17 cellular contexts compared by ENCODE assay signal in the genomic region with DNA sequence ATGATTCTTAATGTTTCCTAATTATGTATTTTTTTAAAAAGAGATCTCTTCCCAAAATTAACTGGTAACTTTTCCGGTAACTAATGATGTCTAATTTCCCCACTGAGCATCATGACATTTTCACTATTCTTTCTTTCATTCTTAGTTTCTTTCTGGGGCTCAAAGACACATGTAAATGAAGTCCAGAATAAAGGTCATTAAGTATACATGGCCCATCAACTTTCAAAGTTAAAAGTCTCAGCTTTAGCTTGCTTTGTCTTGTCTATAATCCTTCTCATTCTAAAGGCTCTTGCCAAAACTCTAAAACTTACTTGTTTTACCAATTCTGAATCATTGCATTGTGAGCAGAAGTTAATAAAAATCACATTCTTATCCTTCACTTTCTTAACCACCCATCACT. TPM values are rescaled to one million over a fixed set of nuclear protein-coding genes. Genes with fewer than 3 reads are reported as not detected.
A peak's percentile ranks its signal among the peaks of the same experiment; 100 is the strongest.
DNase-seq lines count a peak whose midpoint lies in the region; ATAC-seq and TF ChIP-seq lines count a peak whose summit lies in the region.
"Had no signal": no experiment of that assay in that cellular context is flagged by ENCODE, and none has a peak within 500 bp of the region (broad histone marks: within the 10 kb centered on the region; RNA-seq: fewer than 3 reads in every experiment).

No MANE protein-coding gene starts in this region.

- no peaks in the 10 kb centered on the region for H3K9me3 Mint-ChIP-seq in T-helper 2 cell treated with Interferon-gamma antibody and Interleukin-4, amounts not matched to agents 5 μg/mL and 100 μg/mL, for 36 hours
- H3K9me3 Mint-ChIP-seq in activated T-helper 2 cell treated with anti-CD3 and anti-CD28 coated beads, Interferon-gamma antibody, Interleukin-2, Interleukin-4, amounts not matched to agents 10 μg/mL and 5 μg/mL and 100 μg/mL, durations not matched to agents 14 hours and 24 hours and 36 hours: peaks cover 5% of the 10 kb centered on the region
- peaks cover 0 to 3% (median 0%) of the 10 kb centered on the region in 9 donors for H3K9me3 Mint-ChIP-seq in naive thymus-derived CD8-positive, alpha-beta T cell

- intact Hi-C loops in activated T-helper 2 cell treated with anti-CD3 and anti-CD28 coated beads, Interferon-gamma antibody, Interleukin-2, Interleukin-4, amounts not matched to agents 10 μg/mL and 5 μg/mL and 100 μg/mL, durations not matched to agents 14 hours and 24 hours and 36 hours (cut with micrococcal nuclease): loop anchor here (1.0 to 2.0 kb wide), 2 partner anchors 7 to 30 kb away; no protein-coding TSS in a partner anchor

- H3K27me3 Mint-ChIP-seq in T-helper 2 cell treated with Interferon-gamma antibody and Interleukin-4, amounts not matched to agents 5 μg/mL and 100 μg/mL, for 36 hours (ENCODE audit: low read depth): peaks cover 2% of the 10 kb centered on the region
- H3K27me3 Mint-ChIP-seq in activated T-helper 2 cell treated with anti-CD3 and anti-CD28 coated beads, Interferon-gamma antibody, Interleukin-2, Interleukin-4, amounts not matched to agents 10 μg/mL and 5 μg/mL and 100 μg/mL, durations not matched to agents 14 hours and 24 hours and 36 hours (ENCODE audit: low read depth): no peaks in the 10 kb centered on the region
- H3K27me3 Mint-ChIP-seq in naive thymus-derived CD8-positive, alpha-beta T cell: no peaks in the 10 kb centered on the region
- H3K27me3 Mint-ChIP-seq: brain had no signal

- ATAC-seq in naive thymus-derived CD8-positive, alpha-beta T cell: no peak
- ATAC-seq: upper lobe of right lung had no signal

- POLR2A ChIA-PET in naive thymus-derived CD8-positive, alpha-beta T cell (lab: Charles Lee): interaction anchor here (0.5 kb wide), 1 partner anchor 620 kb away, joined by 7 read pairs; no protein-coding TSS in a partner anchor

- H3K27ac Mint-ChIP-seq in T-helper 2 cell treated with Interferon-gamma antibody and Interleukin-4, amounts not matched to agents 5 μg/mL and 100 μg/mL, for 36 hours: peak overlapping the region; percentile 29
- peak overlapping the region; percentile 78 for H3K27ac Mint-ChIP-seq in activated T-helper 2 cell treated with anti-CD3 and anti-CD28 coated beads, Interferon-gamma antibody, Interleukin-2, Interleukin-4, amounts not matched to agents 10 μg/mL and 5 μg/mL and 100 μg/mL, durations not matched to agents 14 hours and 24 hours and 36 hours
- H3K27ac Mint-ChIP-seq in naive thymus-derived CD8-positive, alpha-beta T cell: peak overlapping the region in 5 of 10 donors; percentile 14 to 72 (median 59)
- H3K27ac Mint-ChIP-seq: brain had no signal

- peaks cover 47% of the 10 kb centered on the region for H3K4me1 Mint-ChIP-seq in T-helper 2 cell treated with Interferon-gamma antibody and Interleukin-4, amounts not matched to agents 5 μg/mL and 100 μg/mL, for 36 hours (ENCODE audit: low read depth)
- peaks cover 57% of the 10 kb centered on the region for H3K4me1 Mint-ChIP-seq in activated T-helper 2 cell treated with anti-CD3 and anti-CD28 coated beads, Interferon-gamma antibody, Interleukin-2, Interleukin-4, amounts not matched to agents 10 μg/mL and 5 μg/mL and 100 μg/mL, durations not matched to agents 14 hours and 24 hours and 36 hours (ENCODE audit: low read depth)
- peaks cover 29 to 68% (median 58%) of the 10 kb centered on the region in 4 donors for H3K4me1 Mint-ChIP-seq in naive thymus-derived CD8-positive, alpha-beta T cell

- H3K4me3 Mint-ChIP-seq in T-helper 2 cell treated with Interferon-gamma antibody and Interleukin-4, amounts not matched to agents 5 μg/mL and 100 μg/mL, for 36 hours: peak overlapping the region; percentile 55
- peak overlapping the region; percentile 72 for H3K4me3 Mint-ChIP-seq in activated T-helper 2 cell treated with anti-CD3 and anti-CD28 coated beads, Interferon-gamma antibody, Interleukin-2, Interleukin-4, amounts not matched to agents 10 μg/mL and 5 μg/mL and 100 μg/mL, durations not matched to agents 14 hours and 24 hours and 36 hours (ENCODE audit: low read depth)
- H3K4me3 Mint-ChIP-seq in naive thymus-derived CD8-positive, alpha-beta T cell: peak overlapping the region in 7 of 10 donors; percentile 33 to 66 (median 52)
- H3K4me3 Mint-ChIP-seq: brain had no signal

- TF ChIP-seq CTCF in GM20000 (IDR thresholded peaks at IDR 0.05; ENCODE audit: extremely low read depth, missing control alignments): no peak

- no peak for DNase-seq in T-helper 2 cell treated with Interferon-gamma antibody and Interleukin-4, amounts not matched to agents 5 μg/mL and 100 μg/mL, for 36 hours (ENCODE audit: low spot score)
- DNase-seq in T-helper 2 cell (no peak), GM20000 (ENCODE audit: low spot score) (peak; percentile 12), NCI-H510A (lab: John Stamatoyannopoulos, UW) (no peak), nucleus accumbens (lab: John Stamatoyannopoulos, UW) (no peak)
- no peak for DNase-seq in activated T-helper 2 cell treated with anti-CD3 and anti-CD28 coated beads, Interferon-gamma antibody, Interleukin-2, Interleukin-4, amounts not matched to agents 10 μg/mL and 5 μg/mL and 100 μg/mL, durations not matched to agents 14 hours and 24 hours and 36 hours (ENCODE audit: low spot score)
- no peak for DNase-seq in naive thymus-derived CD8-positive, alpha-beta T cell
- DNase-seq in stimulated activated CD8-positive, alpha-beta memory T cell treated with anti-CD3 and anti-CD28 coated beads, Interleukin-4, amount 100 ng/mL, for 48 hours: no peak
- DNase-seq: activated CD4-positive, alpha-beta T cell treated with anti-CD3 and anti-CD28 coated beads for 1 hour; activated CD8-positive, alpha-beta memory T cell treated with anti-CD3 and anti-CD28 coated beads, Interleukin-2, amount 50 U/mL, for 48 hours; AML-193; colonic mucosa; kidney; NCI-H187 treated with DMSO at 0.1 percent for 48 hours; NCI-H748 treated with DMSO at 0.1 percent for 48 hours; upper lobe of right lung had no signal

- H3K36me3 Mint-ChIP-seq in T-helper 2 cell treated with Interferon-gamma antibody and Interleukin-4, amounts not matched to agents 5 μg/mL and 100 μg/mL, for 36 hours (ENCODE audit: low read depth): peaks cover 24% of the 10 kb centered on the region
- peaks cover 46% of the 10 kb centered on the region for H3K36me3 Mint-ChIP-seq in activated T-helper 2 cell treated with anti-CD3 and anti-CD28 coated beads, Interferon-gamma antibody, Interleukin-2, Interleukin-4, amounts not matched to agents 10 μg/mL and 5 μg/mL and 100 μg/mL, durations not matched to agents 14 hours and 24 hours and 36 hours (ENCODE audit: low read depth)
- peaks cover 0 to 6% (median 4%) of the 10 kb centered on the region in 3 donors for H3K36me3 Mint-ChIP-seq in naive thymus-derived CD8-positive, alpha-beta T cell

RNA-seq across cellular contexts. Expression of a gene that starts 53.6 kb away (rescaled TPM):
- total RNA-seq in activated T-helper 2 cell treated with anti-CD3 and anti-CD28 coated beads, Interferon-gamma antibody, Interleukin-2, Interleukin-4, amounts not matched to agents 10 μg/mL and 5 μg/mL and 100 μg/mL, durations not matched to agents 14 hours and 24 hours and 36 hours: 76.7 and 80.7 TPM in 2 replicates
- total RNA-seq in naive thymus-derived CD8-positive, alpha-beta T cell: 10 to 100 TPM; 56.6 to 62.2 TPM
- 10 to 100 TPM in 1 of 3 donors, 1 to 10 TPM in 2; 7.6 to 11.2 (median 9.9) TPM for polyA plus RNA-seq in naive thymus-derived CD8-positive, alpha-beta T cell
